ENCODE assay signal across 17 cellular contexts in the genomic region with DNA sequence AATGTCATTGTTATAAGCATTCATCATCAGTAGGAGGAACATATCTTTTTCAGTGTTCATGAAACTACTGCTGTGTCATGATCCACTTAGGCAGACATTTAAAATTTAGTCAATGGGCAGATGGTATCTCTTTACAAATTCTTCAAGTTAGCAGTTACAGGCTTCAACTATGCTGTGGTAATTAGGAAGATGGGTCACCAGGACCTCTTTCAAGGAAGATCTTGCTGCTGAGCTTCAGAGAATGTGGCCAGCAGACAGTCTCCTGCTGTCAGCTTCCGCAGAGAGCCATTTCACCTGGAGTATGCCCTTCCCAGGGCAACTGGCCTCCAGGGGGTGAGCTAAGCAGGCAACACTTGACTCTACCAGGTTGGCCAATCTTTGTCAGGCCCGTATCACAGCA. TPM values are rescaled to one million over a fixed set of nuclear protein-coding genes. Genes with fewer than 3 reads are reported as not detected.
DNase-seq lines count a peak whose midpoint lies in the region; TF ChIP-seq lines count a peak whose summit lies in the region.
"Had no signal": no experiment of that assay in that cellular context is flagged by ENCODE, and none has a peak within 500 bp of the region (broad histone marks: within the 10 kb centered on the region; RNA-seq: fewer than 3 reads in every experiment).

No MANE protein-coding gene starts in this region.

- no CpG with 5 or more reads among the region's 2 CpGs for WGBS in H9 (ENCODE audit: extremely low coverage, insufficient read length, low lambda C conversion rate)

- H3K27me3 Mint-ChIP-seq in H9 (ENCODE audit: low read depth): no peaks in the 10 kb centered on the region
- H3K27me3 Mint-ChIP-seq in activated T-cell treated with anti-CD3 and anti-CD28 coated beads, Interleukin-2, amount 50 U/mL, for 24 hours: no peaks in the 10 kb centered on the region

- no peak overlapping the region for H3K4ac ChIP-seq in H9 (ENCODE audit: low read depth, low read length)

- no peaks in the 10 kb centered on the region for H3K79me2 ChIP-seq in H9 (ENCODE audit: insufficient read depth, low read length)

- H3K9me3 ChIP-seq in H9 (ENCODE audit: control insufficient read depth, low read depth, low read length): no peaks in the 10 kb centered on the region
- H3K9me3 ChIP-seq: ascending aorta, vagina had no signal

- no peaks in the 10 kb centered on the region for H3K79me1 ChIP-seq in H9 (ENCODE audit: insufficient read depth, low read depth, low read length, poor library complexity, severe bottlenecking)

- DNase-seq in AG08395 (ENCODE audit: low spot score) (peak; percentile 14), H9 (peak; percentile 59), amniotic epithelial cell (ENCODE audit: low read depth) (peak; percentile 15), islet precursor cell (peak; percentile 71), NCI-H345 (lab: John Stamatoyannopoulos, UW) (no peak), HuH-7 (ENCODE audit: low spot score) (no peak), NAMALWA (ENCODE audit: low spot score) (no peak)
- no peak for DNase-seq in activated T-cell treated with anti-CD3 and anti-CD28 coated beads, Interleukin-2, amount 50 U/mL, for 24 hours
- DNase-seq: NCI-H187; NCI-H774; Right ventricle myocardium superior; stimulated activated CD4-positive, alpha-beta T cell treated with anti-CD3 and anti-CD28 coated beads, Interleukin-4, amount 100 ng/mL, for 4 hours; stimulated activated naive CD4-positive, alpha-beta T cell; T-helper 9 cell had no signal

- H4K8ac ChIP-seq in H9 (replicated peaks; ENCODE audit: insufficient read length, low read depth, low read length): no peak overlapping the region

- peaks cover 3 to 9% of the 10 kb centered on the region in 2 experiments; a peak in 3 of 4 replicates for H3K4me1 Mint-ChIP-seq in H9
- peaks cover 37% of the 10 kb centered on the region for H3K4me1 Mint-ChIP-seq in activated T-cell treated with anti-CD3 and anti-CD28 coated beads, Interleukin-2, amount 50 U/mL, for 24 hours (ENCODE audit: low read depth)

- H2BK15ac ChIP-seq in H9 (ENCODE audit: low read depth, low read length): no peak overlapping the region

- peak; percentile 41; the same call in 1 of the 3 replicates for TF ChIP-seq CTCF in H9 (conservative IDR thresholded peaks at IDR 0.05)

- H3K18ac ChIP-seq in H9 (ENCODE audit: insufficient read length, low read depth, low read length): no peak overlapping the region

- no peak overlapping the region for H3K56ac ChIP-seq in H9 (ENCODE audit: insufficient read length, low read depth, low read length)

- H2BK120ac ChIP-seq in H9 (ENCODE audit: low read depth, low read length, poor library complexity, severe bottlenecking): no peak overlapping the region

- no peak overlapping the region for H2BK5ac ChIP-seq in H9 (ENCODE audit: insufficient read length, low read length)

- H2AK5ac ChIP-seq in H9 (ENCODE audit: insufficient read length, low read length): no peak overlapping the region

- no peak overlapping the region for H3K9ac ChIP-seq in H9 (ENCODE audit: extremely low read depth, insufficient read length, low read length)

- H3K27me3 ChIP-seq in H9 (ENCODE audit: insufficient read depth, low read length): no peaks in the 10 kb centered on the region
- H3K27me3 ChIP-seq: ascending aorta, vagina had no signal

- no peak overlapping the region for H3K23ac ChIP-seq in H9 (ENCODE audit: insufficient read length, low read depth, low read length)

- no peaks in the 10 kb centered on the region for H3K23me2 ChIP-seq in H9 (ENCODE audit: insufficient read length, low read depth, low read length, poor library complexity, severe bottlenecking)

- H2AFZ ChIP-seq in H9 (ENCODE audit: low read length): no peak overlapping the region

- H3K27ac ChIP-seq in H9 (ENCODE audit: insufficient read length, low read depth, low read length): no peak overlapping the region
- H3K27ac ChIP-seq: ascending aorta, vagina had no signal

- H3K14ac ChIP-seq in H9 (ENCODE audit: insufficient read depth, low read length): no peak overlapping the region

- no peak overlapping the region for H3K4me3 Mint-ChIP-seq in H9
- no peak overlapping the region for H3K4me3 Mint-ChIP-seq in activated T-cell treated with anti-CD3 and anti-CD28 coated beads, Interleukin-2, amount 50 U/mL, for 24 hours
- H3K4me3 Mint-ChIP-seq: activated T-helper 1 cell treated with anti-CD3 and anti-CD28 coated beads, Interleukin-12 subunit alpha, Interleukin-12 subunit beta, Interleukin-2, Interleukin-4 antibody, amounts not matched to agents 30 ng/mL and 10 ng/mL and 1 ng/mL, durations not matched to agents 14 hours and 24 hours and 36 hours had no signal

- H2BK12ac ChIP-seq in H9 (ENCODE audit: insufficient read length, low read depth, low read length): no peak overlapping the region

- H3K4me1 ChIP-seq in H9 (ENCODE audit: insufficient read depth, low read length): no peaks in the 10 kb centered on the region
- H3K4me1 ChIP-seq: ascending aorta, vagina had no signal

- no peak overlapping the region for H3K27ac Mint-ChIP-seq in H9
- no peak overlapping the region for H3K27ac Mint-ChIP-seq in activated T-cell treated with anti-CD3 and anti-CD28 coated beads, Interleukin-2, amount 50 U/mL, for 24 hours
- H3K27ac Mint-ChIP-seq: activated T-helper 1 cell treated with anti-CD3 and anti-CD28 coated beads, Interleukin-12 subunit alpha, Interleukin-12 subunit beta, Interleukin-2, Interleukin-4 antibody, amounts not matched to agents 30 ng/mL and 10 ng/mL and 1 ng/mL, durations not matched to agents 14 hours and 24 hours and 36 hours had no signal

- H4K20me1 ChIP-seq in H9 (ENCODE audit: control insufficient read depth, insufficient read depth, insufficient read length): no peaks in the 10 kb centered on the region

- H3K9me3 Mint-ChIP-seq in H9: no peaks in the 10 kb centered on the region
- no peaks in the 10 kb centered on the region for H3K9me3 Mint-ChIP-seq in activated T-cell treated with anti-CD3 and anti-CD28 coated beads, Interleukin-2, amount 50 U/mL, for 24 hours
- H3K9me3 Mint-ChIP-seq: activated T-helper 1 cell treated with anti-CD3 and anti-CD28 coated beads, Interleukin-12 subunit alpha, Interleukin-12 subunit beta, Interleukin-2, Interleukin-4 antibody, amounts not matched to agents 30 ng/mL and 10 ng/mL and 1 ng/mL, durations not matched to agents 14 hours and 24 hours and 36 hours had no signal

- H4K5ac ChIP-seq in H9 (ENCODE audit: insufficient read length, low read depth, low read length): no peak overlapping the region

- H3K4me2 ChIP-seq in H9 (ENCODE audit: insufficient read depth, insufficient read length, low read length): no peak overlapping the region

- H3T11ph ChIP-seq in H9 (ENCODE audit: low read length): no peak overlapping the region

- no peak overlapping the region for H4K91ac ChIP-seq in H9 (ENCODE audit: insufficient read length, low read depth, low read length)

- H3K36me3 Mint-ChIP-seq in H9 (ENCODE audit: insufficient read depth in 1 of 3, low read depth in 3 of 3): no peaks in the 10 kb centered on the region
- H3K36me3 Mint-ChIP-seq in activated T-cell treated with anti-CD3 and anti-CD28 coated beads, Interleukin-2, amount 50 U/mL, for 24 hours (ENCODE audit: low read depth): peaks cover 26% of the 10 kb centered on the region

- H2BK20ac ChIP-seq in H9 (ENCODE audit: low read depth, low read length, poor library complexity, severe bottlenecking): no peak overlapping the region

RNA-seq across cellular contexts. Expression of a gene that starts 19.4 kb away (rescaled TPM):
- 21.4 and 21.9 TPM in 2 replicates for total RNA-seq in H9 (2021)

Comparison
In these comparisons a context has a peak if more than half of its experiments do, and no peak if none do; other contexts are left out.
1. DNase-seq: peak in AG08395 (single experiment), H9 (single experiment), amniotic epithelial cell (single experiment) and islet precursor cell (single experiment); none in NCI-H345 (single experiment), HuH-7 (single experiment), NAMALWA (single experiment) and activated T-cell treated with anti-CD3 and anti-CD28 coated beads, Interleukin-2, amount 50 U/mL, for 24 hours (single experiment).